20 cellular contexts compared by ENCODE assay signal in the genomic region with DNA sequence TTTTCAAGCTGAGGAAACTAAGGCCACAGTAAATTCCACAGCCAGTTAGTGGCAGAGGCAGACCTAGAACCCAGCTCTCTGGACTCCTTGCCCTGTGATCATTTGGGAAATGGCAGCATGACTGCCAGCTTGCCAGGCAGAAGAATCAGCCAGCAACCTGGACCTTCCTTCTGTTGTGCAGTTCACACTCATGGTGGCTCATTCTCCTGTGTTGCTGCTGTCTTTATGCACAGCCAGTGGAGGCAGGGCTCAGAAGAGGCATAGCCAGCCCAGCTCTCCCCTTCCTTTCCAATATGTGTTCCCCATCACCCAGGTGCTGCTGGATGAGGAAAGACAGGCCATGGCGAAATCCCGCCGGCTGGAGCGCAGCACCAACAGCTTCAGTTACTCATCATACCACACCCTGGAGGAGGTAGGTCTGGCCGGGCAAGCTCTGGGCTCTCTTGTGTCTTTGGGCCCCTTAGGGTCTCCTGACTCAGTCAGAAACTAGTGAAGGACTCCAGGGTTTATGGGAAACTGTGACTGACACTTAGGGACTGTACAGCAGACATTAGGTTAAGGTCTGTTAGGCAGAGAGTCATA. TPM values are rescaled to one million over a fixed set of nuclear protein-coding genes. Genes with fewer than 3 reads are reported as not detected.
A peak's percentile ranks its signal among the peaks of the same experiment; 100 is the strongest.
DNase-seq lines count a peak whose midpoint lies in the region; ATAC-seq, FAIRE-seq and TF ChIP-seq lines count a peak whose summit lies in the region.
"Had no signal": no experiment of that assay in that cellular context is flagged by ENCODE, and none has a peak within 500 bp of the region (broad histone marks: within the 10 kb centered on the region; RNA-seq: fewer than 3 reads in every experiment).

No MANE protein-coding gene starts in this region.

- H3K27ac ChIP-seq in PC-9 (peak overlapping the region; percentile 64), sigmoid colon (no peak overlapping the region), GM23338 (ENCODE audit: low read depth) (no peak overlapping the region)

- H3K4me1 Mint-ChIP-seq in GM23338 = peaks cover 16% of the 10 kb centered on the region

- no peaks in the 10 kb centered on the region for H3K79me2 ChIP-seq in PC-9 (ENCODE audit: low read depth)
- no peaks in the 10 kb centered on the region for H3K79me2 ChIP-seq in GM23338 (replicated peaks; ENCODE audit: insufficient read depth)

- H3K4me3 Mint-ChIP-seq in GM23338 = no peak overlapping the region

- peaks cover 13% of the 10 kb centered on the region for H3K27me3 Mint-ChIP-seq in GM23338 (ENCODE audit: insufficient read depth, low read depth, poor library complexity)

- H3K4me2 ChIP-seq in PC-9 = no peak overlapping the region; the same call in 1 of the 2 replicates
- H3K4me2 ChIP-seq in GM23338 = no peak overlapping the region

- H3K9me2 ChIP-seq in PC-9 (ENCODE audit: insufficient read depth) = no peaks in the 10 kb centered on the region
- 0 out of 2 replicates have a peak, but pooled peaks cover 5% of the 10 kb centered on the region for H3K9me2 ChIP-seq in GM23338 (ENCODE audit: insufficient read depth)

- DNase-seq in PC-9 (peak in 1 of 2 experiments; percentile 81), bronchial epithelial cell (ENCODE audit: low read depth) (peak; percentile 89), islet precursor cell (peak; percentile 40), sigmoid colon (peak; percentile 52), glomerular visceral epithelial cell (ENCODE audit: extremely low spot score) (no peak), KG1 (lab: John Stamatoyannopoulos, UW) (no peak), GM23338 (ENCODE audit: low spot score) (no peak)
- DNase-seq: C1 segment of cervical spinal cord, DND-41, NCI-H1436, NCI-H2029 treated with DMSO at 0.1 percent for 48 hours, NCI-H510A, NCI-H774 had no signal

- ATAC-seq in GM21528 (IDR thresholded peaks at IDR 0.05; ENCODE audit: low FRiP score, unreplicated experiment) (no peak), GM23338 (no peak)
- ATAC-seq: GM12878 had no signal

- TF ChIP-seq EP300 in sigmoid colon (IDR thresholded peaks at IDR 0.05) = no peak

- FAIRE-seq in bronchial epithelial cell (lab: Jason Lieb, UNC) = no peak
- FAIRE-seq: G401.6, GM12878, GM18507, H54, HTR-8/SVneo had no signal

- H3K4me1 ChIP-seq in PC-9 (replicated peaks; ENCODE audit: insufficient read depth) = peaks cover 59% of the 10 kb centered on the region
- H3K4me1 ChIP-seq in sigmoid colon = peaks cover 0 to 22% (median 18%) of the 10 kb centered on the region in 4 donors
- peaks cover 6% of the 10 kb centered on the region for H3K4me1 ChIP-seq in GM23338 (ENCODE audit: insufficient read depth)

- no peak for TF ChIP-seq CTCF in PC-9 (conservative IDR thresholded peaks at IDR 0.05)
- no peak for TF ChIP-seq CTCF in bronchial epithelial cell (IDR thresholded peaks at IDR 0.05; ENCODE audit: insufficient read depth, low read length, severe bottlenecking)
- TF ChIP-seq CTCF in sigmoid colon (IDR thresholded peaks at IDR 0.05) = no peak
- TF ChIP-seq CTCF in GM23338 (conservative IDR thresholded peaks at IDR 0.05; ENCODE audit: low read depth in 2 of 2) = no peak

- WGBS in sigmoid colon, 2 donors = 93% methylated on average over 5 of the region's 5 CpGs

- no peak for TF ChIP-seq POLR2A in sigmoid colon (IDR thresholded peaks at IDR 0.05)

- CTCF ChIA-PET in PC-9 (lab: Charles Lee) = no interaction called here

- peaks cover 13% of the 10 kb centered on the region; the same call in 2 of the 3 replicates for H3K36me3 Mint-ChIP-seq in GM23338 (ENCODE audit: low read depth)

- no peak overlapping the region for H3K27ac Mint-ChIP-seq in GM23338

- H3K27me3 ChIP-seq in PC-9 (ENCODE audit: insufficient read depth, low read depth) = no peaks in the 10 kb centered on the region
- H3K27me3 ChIP-seq in bronchial epithelial cell (ENCODE audit: control insufficient read depth, insufficient read depth, low read length) = no peaks in the 10 kb centered on the region
- H3K27me3 ChIP-seq in sigmoid colon = no peaks in the 10 kb centered on the region
- no peaks in the 10 kb centered on the region for H3K27me3 ChIP-seq in GM23338 (ENCODE audit: insufficient read depth)

- intact Hi-C loops in PC-9 (cut with micrococcal nuclease; ENCODE audit: unreplicated experiment) (no loop called here), sigmoid colon (cut with DNase I) (no loop called here)

- H3K9me3 ChIP-seq in PC-9 (ENCODE audit: insufficient read depth, low read depth) (peaks cover 6% of the 10 kb centered on the region; the same call in 1 of the 2 replicates), sigmoid colon (no peaks in the 10 kb centered on the region)

- no peaks in the 10 kb centered on the region for H3K36me3 ChIP-seq in PC-9 (ENCODE audit: low read depth)
- no peaks in the 10 kb centered on the region for H3K36me3 ChIP-seq in bronchial epithelial cell (ENCODE audit: control insufficient read depth, insufficient read depth, low read length)
- H3K36me3 ChIP-seq in sigmoid colon = no peaks in the 10 kb centered on the region
- no peaks in the 10 kb centered on the region for H3K36me3 ChIP-seq in GM23338 (ENCODE audit: insufficient read depth)

- H4K20me1 ChIP-seq in PC-9 (ENCODE audit: insufficient read depth) = no peaks in the 10 kb centered on the region
- no peaks in the 10 kb centered on the region for H4K20me1 ChIP-seq in GM23338 (replicated peaks; ENCODE audit: insufficient read depth)

- no TSS peak for BruUV-seq in PC-9 (replicated peaks; lab: Mats Ljungman, UMichigan)

- H3F3A ChIP-seq in PC-9 (ENCODE audit: insufficient read depth, low read depth) (peaks cover 50% of the 10 kb centered on the region), GM23338 (replicated peaks; ENCODE audit: low read depth) (no peaks in the 10 kb centered on the region)

- POLR2A ChIA-PET in PC-9 (lab: Charles Lee; ENCODE audit: unreplicated experiment) = no interaction called here

- H3K9me3 Mint-ChIP-seq in GM23338 = peaks cover 19% of the 10 kb centered on the region

- H3K4me3 ChIP-seq in PC-9 (no peak overlapping the region), bronchial epithelial cell (ENCODE audit: low read depth, low read length) (no peak overlapping the region), sigmoid colon (no peak overlapping the region), GM23338 (no peak overlapping the region)
- H3K4me3 ChIP-seq: GM12878 had no signal

- no peak overlapping the region for H2AFZ ChIP-seq in PC-9
- no peak overlapping the region for H2AFZ ChIP-seq in GM23338

TF ChIP-seq in GM23338, 12 proteins besides CTCF, POLR2A, EP300 and RAD21 (continues in another document):
- TF ChIP-seq POLR2AphosphoS5 (IDR thresholded peaks at IDR 0.05; ENCODE audit: low read depth) (no peak), EZH2 (IDR thresholded peaks at IDR 0.05; ENCODE audit: low read depth, unreplicated experiment) (no peak)
- TF ChIP-seq, protein P1, sequence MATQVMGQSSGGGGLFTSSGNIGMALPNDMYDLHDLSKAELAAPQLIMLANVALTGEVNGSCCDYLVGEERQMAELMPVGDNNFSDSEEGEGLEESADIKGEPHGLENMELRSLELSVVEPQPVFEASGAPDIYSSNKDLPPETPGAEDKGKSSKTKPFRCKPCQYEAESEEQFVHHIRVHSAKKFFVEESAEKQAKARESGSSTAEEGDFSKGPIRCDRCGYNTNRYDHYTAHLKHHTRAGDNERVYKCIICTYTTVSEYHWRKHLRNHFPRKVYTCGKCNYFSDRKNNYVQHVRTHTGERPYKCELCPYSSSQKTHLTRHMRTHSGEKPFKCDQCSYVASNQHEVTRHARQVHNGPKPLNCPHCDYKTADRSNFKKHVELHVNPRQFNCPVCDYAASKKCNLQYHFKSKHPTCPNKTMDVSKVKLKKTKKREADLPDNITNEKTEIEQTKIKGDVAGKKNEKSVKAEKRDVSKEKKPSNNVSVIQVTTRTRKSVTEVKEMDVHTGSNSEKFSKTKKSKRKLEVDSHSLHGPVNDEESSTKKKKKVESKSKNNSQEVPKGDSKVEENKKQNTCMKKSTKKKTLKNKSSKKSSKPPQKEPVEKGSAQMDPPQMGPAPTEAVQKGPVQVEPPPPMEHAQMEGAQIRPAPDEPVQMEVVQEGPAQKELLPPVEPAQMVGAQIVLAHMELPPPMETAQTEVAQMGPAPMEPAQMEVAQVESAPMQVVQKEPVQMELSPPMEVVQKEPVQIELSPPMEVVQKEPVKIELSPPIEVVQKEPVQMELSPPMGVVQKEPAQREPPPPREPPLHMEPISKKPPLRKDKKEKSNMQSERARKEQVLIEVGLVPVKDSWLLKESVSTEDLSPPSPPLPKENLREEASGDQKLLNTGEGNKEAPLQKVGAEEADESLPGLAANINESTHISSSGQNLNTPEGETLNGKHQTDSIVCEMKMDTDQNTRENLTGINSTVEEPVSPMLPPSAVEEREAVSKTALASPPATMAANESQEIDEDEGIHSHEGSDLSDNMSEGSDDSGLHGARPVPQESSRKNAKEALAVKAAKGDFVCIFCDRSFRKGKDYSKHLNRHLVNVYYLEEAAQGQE (IDR thresholded peaks at IDR 0.05; ENCODE audit: unreplicated experiment) = no peak

RNA-seq across cellular contexts. Expression of gene CPA5, which starts 14.8 kb away (rescaled TPM):
- total RNA-seq in PC-9 (2021) (not detected in 2 replicates), bronchial epithelial cell (0.13 TPM in 1 of 2 replicates, not detected in the other), sigmoid colon (not detected)
- polyA plus RNA-seq in sigmoid colon (1 to 10 TPM in 1 of 3 donors, not detected in 2; 1.1 TPM), GM23338 (2016; fragmentation: Nextera tagmentation; extraction: Ambion mirVana) (not detected in 2 replicates)
- total RNA-seq in GM23338 (2014; rRNA removed; shearing (Covaris generic)) = not detected in 2 replicates
- total RNA-seq: A673 had no signal

RNA-seq across cellular contexts. Expression of gene CPA1, which starts 20.9 kb away (rescaled TPM):
- total RNA-seq in PC-9 (2021) = not detected in 2 replicates
- not detected in 2 replicates for total RNA-seq in bronchial epithelial cell
- 1 to 10 TPM in 1 of 4 donors, not detected in 3; 2.2 TPM for total RNA-seq in sigmoid colon
- 1 to 10 TPM in 2 of 3 donors, under 1 TPM in 1; 0.34 to 7.8 (median 1.2) TPM for polyA plus RNA-seq in sigmoid colon
- total RNA-seq in GM23338 (2014; rRNA removed; shearing (Covaris generic)) = not detected in 2 replicates
- not detected in 2 replicates for polyA plus RNA-seq in GM23338 (2016; fragmentation: Nextera tagmentation; extraction: Ambion mirVana)
- total RNA-seq: A673 had no signal
- polyA plus RNA-seq: GM12878 had no signal

Comparison
In these comparisons a context has a peak if more than half of its experiments do, and no peak if none do; other contexts are left out.
1. DNase-seq: peak in bronchial epithelial cell (single experiment), islet precursor cell (single experiment) and sigmoid colon (single experiment); none in glomerular visceral epithelial cell (single experiment), KG1 (single experiment) and GM23338 (single experiment).